Comparison of ENCODE assay signal across 8 cellular contexts in genomic region chr12:111445311-111446043, GRCh38. TPM values are rescaled to one million over a fixed set of nuclear protein-coding genes. Genes with fewer than 3 reads are reported as not detected.
DNase-seq lines count a peak whose midpoint lies in the region; ATAC-seq and TF ChIP-seq lines count a peak whose summit lies in the region.

No MANE protein-coding gene starts in this region.

- no CpG with 5 or more reads among the region's 7 CpGs for WGBS in mesendoderm (ENCODE audit: extremely low coverage, insufficient coverage, low lambda C conversion rate)

- H3K56ac ChIP-seq in mesendoderm (ENCODE audit: low read length) = peak overlapping the region; percentile 66

- peaks cover 89% of the 10 kb centered on the region for H3K4me1 Mint-ChIP-seq in activated naive CD8-positive, alpha-beta T cell treated with anti-CD3 and anti-CD28 coated beads, Interleukin-2, amount 50 U/mL, for 24 hours

- peaks cover 56% of the 10 kb centered on the region for H3K79me2 ChIP-seq in ACC112 (ENCODE audit: control insufficient read depth, insufficient read depth, low read length, unreplicated experiment)
- peaks cover 7% of the 10 kb centered on the region for H3K79me2 ChIP-seq in mesendoderm (ENCODE audit: control insufficient read depth, insufficient read depth, low read length)

- H2AK5ac ChIP-seq in mesendoderm (ENCODE audit: low read length) = peak overlapping the region; percentile 83

- H3K23ac ChIP-seq in mesendoderm (ENCODE audit: low read length) = no peak overlapping the region

- H3K4me3 Mint-ChIP-seq in activated naive CD8-positive, alpha-beta T cell treated with anti-CD3 and anti-CD28 coated beads, Interleukin-2, amount 50 U/mL, for 24 hours = peak overlapping the region; percentile 61

- H4K5ac ChIP-seq in mesendoderm (ENCODE audit: low read length) = peak overlapping the region; percentile 69

- H3K27ac Mint-ChIP-seq in activated naive CD8-positive, alpha-beta T cell treated with anti-CD3 and anti-CD28 coated beads, Interleukin-2, amount 50 U/mL, for 24 hours = peak overlapping the region; percentile 80

- CTCF ChIA-PET in GM10248 (lab: Yijun Ruan, JAX) = interaction anchor here (1.0 to 44.4 kb wide), 8 partner anchors 11 to 85 kb away, joined by 3 to 1216 read pairs (median 5); partner anchors contain the start of gene SH2B3

- H2AFZ ChIP-seq in ACC112 (ENCODE audit: low read length, unreplicated experiment) = no peak overlapping the region

- no peak overlapping the region for H2BK5ac ChIP-seq in mesendoderm (ENCODE audit: low read length)

- POLR2A ChIA-PET in GM10248 (lab: Yijun Ruan, JAX) = interaction anchor here (0.6 to 2.2 kb wide), 6 partner anchors 10 to 1007 kb away, joined by 3 to 16 read pairs (median 4); no protein-coding TSS in a partner anchor

- no peak for TF ChIP-seq CTCF in GM10248 (IDR thresholded peaks at IDR 0.05; ENCODE audit: control extremely low read depth, extremely low read depth, low read depth, missing control alignments)

- H3K4me3 ChIP-seq in ACC112 (ENCODE audit: low read depth, low read length) = no peak overlapping the region
- no peak overlapping the region for H3K4me3 ChIP-seq in mesendoderm (ENCODE audit: low read length)

- peaks cover 44% of the 10 kb centered on the region for H3K36me3 Mint-ChIP-seq in activated naive CD8-positive, alpha-beta T cell treated with anti-CD3 and anti-CD28 coated beads, Interleukin-2, amount 50 U/mL, for 24 hours (ENCODE audit: low read depth)

- peak; percentile 16 for ATAC-seq in HG02678 (IDR thresholded peaks at IDR 0.05; ENCODE audit: unreplicated experiment)
- ATAC-seq in activated naive CD8-positive, alpha-beta T cell treated with anti-CD3 and anti-CD28 coated beads, Interleukin-2, amount 50 U/mL, for 24 hours = no peak

- no peak overlapping the region for H2BK120ac ChIP-seq in mesendoderm (ENCODE audit: low read depth, low read length)

- no peak overlapping the region for H4K8ac ChIP-seq in mesendoderm (ENCODE audit: low read depth, low read length)

- H3K9me3 Mint-ChIP-seq in activated naive CD8-positive, alpha-beta T cell treated with anti-CD3 and anti-CD28 coated beads, Interleukin-2, amount 50 U/mL, for 24 hours = no peaks in the 10 kb centered on the region

- H3K27me3 ChIP-seq in ACC112 (ENCODE audit: insufficient read depth, low read length) = no peaks in the 10 kb centered on the region
- no peaks in the 10 kb centered on the region for H3K27me3 ChIP-seq in mesendoderm (ENCODE audit: insufficient read depth, low read length, poor library complexity)

- H3K36me3 ChIP-seq in ACC112 (ENCODE audit: insufficient read depth, low read length) = peaks cover 9% of the 10 kb centered on the region; the same call in 1 of the 2 replicates
- H3K36me3 ChIP-seq in mesendoderm (ENCODE audit: control insufficient read depth, insufficient read depth, low read length) = peaks cover 3% of the 10 kb centered on the region

- H3K9ac ChIP-seq in mesendoderm (ENCODE audit: low read length) = peak overlapping the region; percentile 6

- peaks cover 27% of the 10 kb centered on the region for H3K79me1 ChIP-seq in mesendoderm (ENCODE audit: low read length)

- DNase-seq in activated naive CD8-positive, alpha-beta T cell treated with anti-CD3 and anti-CD28 coated beads, Interleukin-2, amount 50 U/mL, for 24 hours = no peak
- DNase-seq in mesendoderm = no peak
- no peak for DNase-seq in SK-N-DZ (ENCODE audit: low spot score)
- DNase-seq in GM10248 (ENCODE audit: extremely low spot score) = no peak
- no peak for DNase-seq in COLO829 (ENCODE audit: low spot score)
- no peak for DNase-seq in activated CD4-positive, alpha-beta T cell treated with anti-CD3 and anti-CD28 coated beads for 1 hour

- H3K4me1 ChIP-seq in ACC112 (ENCODE audit: control insufficient read depth, insufficient read depth, low read length, unreplicated experiment) = peaks cover 61% of the 10 kb centered on the region
- peaks cover 4% of the 10 kb centered on the region for H3K4me1 ChIP-seq in mesendoderm (ENCODE audit: control insufficient read depth, low read depth, low read length)

- no peak overlapping the region for H3K4me2 ChIP-seq in mesendoderm (ENCODE audit: low read length)

- H2BK15ac ChIP-seq in mesendoderm (replicated peaks; ENCODE audit: low read depth) = no peak overlapping the region

- H3K27me3 Mint-ChIP-seq in activated naive CD8-positive, alpha-beta T cell treated with anti-CD3 and anti-CD28 coated beads, Interleukin-2, amount 50 U/mL, for 24 hours = no peaks in the 10 kb centered on the region

- no peak overlapping the region for H3K4ac ChIP-seq in mesendoderm (ENCODE audit: low read depth, low read length)

- no peak overlapping the region for H3K18ac ChIP-seq in mesendoderm (ENCODE audit: low read length)

- H3K27ac ChIP-seq in ACC112 (ENCODE audit: low read depth, low read length) (peak overlapping the region; percentile 62), mesendoderm (ENCODE audit: low read depth, low read length) (peak overlapping the region; percentile 39)

RNA-seq across cellular contexts. Expression of gene SH2B3, which starts 39.8 kb away (rescaled TPM):
- polyA plus RNA-seq in mesendoderm (2013, experiment 1 of 2) = 21.1 TPM
- polyA plus RNA-seq in mesendoderm (2013, experiment 2 of 2) = 21.3 TPM
- 2.7 and 4.7 TPM in 2 replicates for polyA plus RNA-seq in SK-N-DZ (2014; cell fraction: cytosol; rRNA removed)
- 1.7 and 2.3 TPM in 2 replicates for polyA plus RNA-seq in SK-N-DZ (2014; cell fraction: nucleus; rRNA removed)
